ENCODE assay signal across 8 cellular contexts in the genomic region with DNA sequence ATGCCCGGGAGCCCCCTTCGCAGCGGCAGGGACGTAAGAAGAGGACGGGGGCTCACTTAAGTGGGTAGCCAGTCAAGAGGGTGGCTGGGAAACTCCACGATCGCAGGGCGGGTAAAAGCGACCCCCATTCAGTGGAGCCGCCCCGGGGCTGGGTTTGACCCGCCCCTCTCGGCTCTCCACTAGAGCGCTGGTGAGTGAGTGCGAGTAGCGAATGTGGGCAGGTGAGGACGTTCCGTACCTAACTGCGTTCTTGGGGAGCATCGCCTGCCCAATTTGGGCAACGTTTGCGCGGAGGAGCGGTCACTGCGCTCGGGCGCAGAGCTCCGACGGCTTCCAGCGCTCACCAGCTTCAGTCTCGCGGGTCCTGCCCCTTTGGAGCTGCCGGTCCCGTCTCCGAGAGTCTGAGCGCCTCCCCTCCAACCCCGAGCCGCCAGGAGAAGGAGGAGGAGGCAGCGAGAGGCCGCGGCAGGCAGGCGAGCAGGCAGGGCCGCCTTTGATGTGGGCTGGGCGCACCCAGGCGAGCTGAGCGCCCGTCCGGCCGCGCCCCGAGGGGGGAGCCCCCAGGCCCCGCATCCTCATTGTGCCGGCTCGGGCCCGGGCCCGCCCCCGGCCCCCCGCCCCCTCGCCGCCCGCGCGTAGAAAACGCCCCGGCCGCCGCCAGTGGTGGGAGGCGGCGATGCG. TPM values are rescaled to one million over a fixed set of nuclear protein-coding genes. Genes with fewer than 3 reads are reported as not detected.
DNase-seq lines count a peak whose midpoint lies in the region; ATAC-seq and TF ChIP-seq lines count a peak whose summit lies in the region.

A gene with protein sequence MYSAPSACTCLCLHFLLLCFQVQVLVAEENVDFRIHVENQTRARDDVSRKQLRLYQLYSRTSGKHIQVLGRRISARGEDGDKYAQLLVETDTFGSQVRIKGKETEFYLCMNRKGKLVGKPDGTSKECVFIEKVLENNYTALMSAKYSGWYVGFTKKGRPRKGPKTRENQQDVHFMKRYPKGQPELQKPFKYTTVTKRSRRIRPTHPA (plus strand): TSS at position 666 of the 681 bp plus-strand sequence. CDS start 553 bp downstream, outside the sequence.

- no peaks in the 10 kb centered on the region for H3K36me3 ChIP-seq in left lung

- peaks cover 14 to 29% of the 10 kb centered on the region in 2 donors for H3K4me1 ChIP-seq in left lung

- H3K4me3 ChIP-seq in AG04449 (ENCODE audit: low read depth, low read length) (peak within 1 kb of the TSS; percentile 48), coronary artery (peak within 1 kb of the TSS; percentile 69), left lung (peak within 1 kb of the TSS; percentile 33 to 34)

- POLR2A ChIA-PET in AG04449 (lab: Yijun Ruan, JAX) = interaction anchor here (1.2 to 1.7 kb wide), 4 partner anchors 30 to 487 kb away, joined by 3 to 6 read pairs (median 3); partner anchors contain the start of gene NPM1

- no peak within 1 kb of the TSS for H3K27ac Mint-ChIP-seq in stimulated activated effector memory CD8-positive, alpha-beta T cell treated with anti-CD3 and anti-CD28 coated beads, Interleukin-12 subunit alpha, Interleukin-12 subunit beta, amount 100 ng/mL, for 72 hours

- ATAC-seq in GM18861 (IDR thresholded peaks at IDR 0.05; ENCODE audit: unreplicated experiment) (peak; percentile 27), HG03460 (IDR thresholded peaks at IDR 0.05; ENCODE audit: unreplicated experiment) (peak; percentile 38), left lung (peak; percentile 59), HG03108 (IDR thresholded peaks at IDR 0.05; ENCODE audit: unreplicated experiment) (no peak)
- peak; percentile 46 for ATAC-seq in stimulated activated effector memory CD8-positive, alpha-beta T cell treated with anti-CD3 and anti-CD28 coated beads, Interleukin-12 subunit alpha, Interleukin-12 subunit beta, amount 100 ng/mL, for 72 hours

- peaks cover 19% of the 10 kb centered on the region for H3K36me3 Mint-ChIP-seq in stimulated activated effector memory CD8-positive, alpha-beta T cell treated with anti-CD3 and anti-CD28 coated beads, Interleukin-12 subunit alpha, Interleukin-12 subunit beta, amount 100 ng/mL, for 72 hours

- peak within 1 kb of the TSS in 1 of 2 donors; percentile 30 for H3K27ac ChIP-seq in coronary artery
- no peak within 1 kb of the TSS for H3K27ac ChIP-seq in left lung

- H3K9me3 Mint-ChIP-seq in stimulated activated effector memory CD8-positive, alpha-beta T cell treated with anti-CD3 and anti-CD28 coated beads, Interleukin-12 subunit alpha, Interleukin-12 subunit beta, amount 100 ng/mL, for 72 hours = no peaks in the 10 kb centered on the region

- peak within 1 kb of the TSS; percentile 65 for H3K4me3 Mint-ChIP-seq in stimulated activated effector memory CD8-positive, alpha-beta T cell treated with anti-CD3 and anti-CD28 coated beads, Interleukin-12 subunit alpha, Interleukin-12 subunit beta, amount 100 ng/mL, for 72 hours

- peaks cover 0 to 43% of the 10 kb centered on the region in 2 donors for H3K27me3 ChIP-seq in left lung

- H3K9me3 ChIP-seq in left lung = no peaks in the 10 kb centered on the region

- CTCF ChIA-PET in AG04449 (lab: Yijun Ruan, JAX) = interaction anchor here (0.5 to 7.8 kb wide), 40 partner anchors 9 to 638 kb away, joined by 3 to 153 read pairs (median 4); no protein-coding TSS in a partner anchor

- H3K4me1 Mint-ChIP-seq in stimulated activated effector memory CD8-positive, alpha-beta T cell treated with anti-CD3 and anti-CD28 coated beads, Interleukin-12 subunit alpha, Interleukin-12 subunit beta, amount 100 ng/mL, for 72 hours = peaks cover 11% of the 10 kb centered on the region

- intact Hi-C loops in left lung (cut with DNase I) = no loop called here

- DNase-seq in AG04449 (ENCODE audit: low read depth, low spot score) (no peak), T-helper 1 cell (peak in 3 of 5 donors; percentile 10 to 44 (median 24)), coronary artery (ENCODE audit: low spot score) (peak; percentile 76), left lung (peak in 1 of 2 donors; percentile 61)
- peak; percentile 16 to 67 for DNase-seq in stimulated activated effector memory CD8-positive, alpha-beta T cell treated with anti-CD3 and anti-CD28 coated beads, Interleukin-12 subunit alpha, Interleukin-12 subunit beta, amount 100 ng/mL, for 72 hours (ENCODE audit: low spot score in 2 of 2)

- no peak for TF ChIP-seq CTCF in AG04449 (IDR thresholded peaks at IDR 0.05; ENCODE audit: insufficient read depth, low read length, missing control alignments)
- peak; percentile 7 for TF ChIP-seq CTCF in coronary artery (IDR thresholded peaks at IDR 0.05)
- TF ChIP-seq CTCF in left lung (IDR thresholded peaks at IDR 0.05) = peak in 1 of 2 donors; percentile 25

RNA-seq across cellular contexts. Expression of the gene that starts here (rescaled TPM):
- total RNA-seq in left lung = 1 to 10 TPM; 2.3 to 3.1 TPM
